In the genomic region with DNA sequence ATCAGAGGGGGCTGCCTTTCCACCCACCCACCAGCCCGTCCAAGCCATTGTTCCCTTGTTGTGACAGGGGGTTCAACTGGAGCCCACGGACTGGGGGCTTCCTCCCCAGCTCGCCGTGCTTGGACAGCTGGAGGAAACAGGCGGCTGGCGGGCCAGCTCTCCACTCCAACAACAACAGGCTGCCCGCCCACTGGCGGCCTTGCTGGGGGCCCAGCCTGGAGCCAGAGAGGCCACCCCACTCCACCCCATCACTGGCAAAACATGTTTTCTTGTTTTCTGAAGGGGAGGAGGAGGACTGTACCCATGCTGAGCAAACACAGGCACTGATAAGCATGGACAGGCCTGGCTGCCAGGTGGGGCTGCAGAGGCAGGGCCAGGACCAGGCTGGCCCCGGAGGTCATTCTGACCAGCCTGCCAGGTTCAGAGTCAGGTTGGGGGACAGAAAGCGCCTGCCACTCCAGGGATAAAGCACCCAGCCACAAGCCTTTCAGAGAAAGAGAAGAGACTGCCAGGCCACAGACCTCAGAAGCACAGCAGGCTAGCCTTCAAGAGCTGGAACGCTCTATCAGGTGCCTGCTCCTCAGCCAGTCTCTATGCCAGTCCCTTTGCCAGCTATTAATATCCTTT, we compare ENCODE assay signal across 1 cellular context.
TF ChIP-seq lines count a peak whose summit lies in the region.

No MANE protein-coding gene starts in this region.

TF ChIP-seq in IMR-90, 13 proteins besides CTCF, POLR2A, EP300 and RAD21:
- TF ChIP-seq FOS (IDR thresholded peaks at IDR 0.05; ENCODE audit: low read depth, low read length) (no peak), SMC3 (IDR thresholded peaks at IDR 0.05; ENCODE audit: low read depth, low read length) (no peak), CEBPB (IDR thresholded peaks at IDR 0.05; ENCODE audit: low read depth, low read length) (no peak), CHD1 (IDR thresholded peaks at IDR 0.05; ENCODE audit: low read depth, low read length) (no peak)
- TF ChIP-seq, protein P1, sequence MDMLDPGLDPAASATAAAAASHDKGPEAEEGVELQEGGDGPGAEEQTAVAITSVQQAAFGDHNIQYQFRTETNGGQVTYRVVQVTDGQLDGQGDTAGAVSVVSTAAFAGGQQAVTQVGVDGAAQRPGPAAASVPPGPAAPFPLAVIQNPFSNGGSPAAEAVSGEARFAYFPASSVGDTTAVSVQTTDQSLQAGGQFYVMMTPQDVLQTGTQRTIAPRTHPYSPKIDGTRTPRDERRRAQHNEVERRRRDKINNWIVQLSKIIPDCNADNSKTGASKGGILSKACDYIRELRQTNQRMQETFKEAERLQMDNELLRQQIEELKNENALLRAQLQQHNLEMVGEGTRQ (IDR thresholded peaks at IDR 0.05; ENCODE audit: low read depth, low read length) = no peak
